In the genomic region with DNA sequence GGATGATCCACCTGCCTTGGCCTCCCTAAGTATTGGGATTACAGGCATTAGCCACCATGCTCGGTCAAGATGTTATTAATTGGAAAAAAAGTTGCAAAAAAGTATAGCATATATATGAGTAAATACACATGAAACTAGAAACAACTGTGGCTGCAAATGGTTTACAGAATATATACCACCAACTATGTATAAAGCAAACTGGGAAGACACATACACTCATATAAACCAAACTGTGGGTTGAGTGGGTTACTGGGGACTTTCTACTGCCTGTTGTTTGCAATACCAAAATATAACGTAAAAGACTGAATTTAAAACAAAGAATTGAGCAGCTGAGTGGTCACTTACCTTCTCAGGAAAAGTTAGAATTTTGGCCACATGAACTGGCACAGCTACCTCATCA, we compare ENCODE assay signal across 5 cellular contexts.
"Had no signal": no experiment of that assay in that cellular context is flagged by ENCODE, and none has a peak within 500 bp of the region (broad histone marks: within the 10 kb centered on the region; RNA-seq: fewer than 3 reads in every experiment).

No MANE protein-coding gene starts in this region.

- H3K4me1 Mint-ChIP-seq: GM23338, H9 had no signal

- H3K9me3 Mint-ChIP-seq: GM23338, H9 had no signal

- DNase-seq: H9, HCEC 1CT, IMR-90 had no signal

- H3K27ac Mint-ChIP-seq: GM23338, H9 had no signal

- ATAC-seq: GM23338, K562 had no signal

- H3K4me3 Mint-ChIP-seq: GM23338, H9 had no signal
